Comparison of ENCODE assay signal across 8 cellular contexts in the genomic region with DNA sequence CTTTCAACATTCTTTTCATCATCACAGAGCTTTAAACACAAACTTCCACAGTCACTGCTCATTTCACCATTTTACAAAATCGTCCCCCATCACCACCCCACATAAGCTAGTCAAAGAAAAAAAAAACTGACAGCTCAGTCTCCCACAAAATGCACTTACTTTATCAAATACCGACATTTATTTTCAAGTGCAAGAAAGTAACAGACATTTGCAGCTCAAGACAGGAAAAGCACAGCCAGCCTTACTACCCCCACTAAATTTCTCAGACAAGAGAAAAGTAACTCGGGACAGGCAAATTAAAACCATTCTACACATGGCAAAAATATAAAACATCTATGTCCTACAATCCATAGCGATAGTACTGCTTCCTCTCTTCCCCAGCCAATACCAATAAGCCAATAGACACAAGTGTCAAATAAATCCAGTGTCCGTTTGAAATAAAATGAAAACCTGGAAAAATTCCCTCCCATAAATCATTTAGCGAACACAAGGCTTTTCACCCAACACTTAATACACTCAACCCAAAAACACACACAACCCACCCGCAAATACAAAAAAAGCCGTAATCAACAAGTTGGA. TPM values are rescaled to one million over a fixed set of nuclear protein-coding genes. Genes with fewer than 3 reads are reported as not detected.
A peak's percentile ranks its signal among the peaks of the same experiment; 100 is the strongest.
DNase-seq lines count a peak whose midpoint lies in the region; ATAC-seq, FAIRE-seq and TF ChIP-seq lines count a peak whose summit lies in the region.

No MANE protein-coding gene starts in this region.

- peak overlapping the region; percentile 78 for H3K4me3 Mint-ChIP-seq in Calu3 (ENCODE audit: low read depth, unreplicated experiment)

- H3K9me3 Mint-ChIP-seq in Calu3 (ENCODE audit: low read depth, unreplicated experiment): no peaks in the 10 kb centered on the region

- ATAC-seq in GM21381 (IDR thresholded peaks at IDR 0.05; ENCODE audit: unreplicated experiment): no peak

- H3K4me1 Mint-ChIP-seq in Calu3 (ENCODE audit: low read depth, unreplicated experiment): peaks cover 50% of the 10 kb centered on the region

- H3K79me2 ChIP-seq in OCI-LY3 (ENCODE audit: low read length): peaks cover 57% of the 10 kb centered on the region
- H3K79me2 ChIP-seq in osteoblast (ENCODE audit: insufficient read depth, low read length): peaks cover 59% of the 10 kb centered on the region

- H3K36me3 ChIP-seq in OCI-LY3 (replicated peaks; ENCODE audit: low read depth, low read length) (peaks cover 23% of the 10 kb centered on the region), osteoblast (ENCODE audit: insufficient read depth, low read length) (no peaks in the 10 kb centered on the region)

- peaks cover 11% of the 10 kb centered on the region for H3K27me3 ChIP-seq in OCI-LY3 (ENCODE audit: low read depth, low read length)
- H3K27me3 ChIP-seq in osteoblast (ENCODE audit: insufficient read depth, low read length): peaks cover 3% of the 10 kb centered on the region

- H3K9ac ChIP-seq in OCI-LY3 (ENCODE audit: low read length): peak overlapping the region; percentile 77

- H3K9me3 ChIP-seq in OCI-LY3 (ENCODE audit: insufficient read depth, low read length) (no peaks in the 10 kb centered on the region), osteoblast (ENCODE audit: low read depth, low read length) (no peaks in the 10 kb centered on the region)

- peak overlapping the region; percentile 86 for H3K4me3 ChIP-seq in OCI-LY3 (ENCODE audit: low read length)
- H3K4me3 ChIP-seq in osteoblast (ENCODE audit: insufficient read depth, low read length): peak overlapping the region; percentile 87

- BruUV-seq in Calu3 (replicated peaks; lab: Mats Ljungman, UMichigan): TSS peak; percentile 47

- H2AFZ ChIP-seq in OCI-LY3 (ENCODE audit: low read depth, low read length) (no peak overlapping the region), osteoblast (ENCODE audit: low read length) (no peak overlapping the region)

- H3K27me3 Mint-ChIP-seq in Calu3 (ENCODE audit: unreplicated experiment): no peaks in the 10 kb centered on the region

- intact Hi-C loops in Calu3 (cut with micrococcal nuclease; ENCODE audit: unreplicated experiment): loop anchor here (5.0 kb wide), 3 partner anchors 36 to 376 kb away; no protein-coding TSS in a partner anchor

- H3K4me1 ChIP-seq in OCI-LY3 (ENCODE audit: low read length): peaks cover 22% of the 10 kb centered on the region
- peaks cover 7% of the 10 kb centered on the region for H3K4me1 ChIP-seq in osteoblast (ENCODE audit: insufficient read depth, low read length)

- H3K4me2 ChIP-seq in OCI-LY3 (ENCODE audit: low read length): peak overlapping the region; percentile 84
- H3K4me2 ChIP-seq in osteoblast (ENCODE audit: insufficient read depth, low read length): peak overlapping the region; percentile 96

- H3K27ac ChIP-seq in OCI-LY3 (ENCODE audit: low read length) (no peak overlapping the region), osteoblast (ENCODE audit: low read depth, low read length) (peak overlapping the region; percentile 84)

- DNase-seq in Calu3: no peak
- DNase-seq in osteoblast (ENCODE audit: insufficient read length, low spot score, missing footprints): peak; percentile 71
- no peak for DNase-seq in NCI-H1694 treated with DMSO at 0.1 percent for 48 hours (lab: John Stamatoyannopoulos, UW)
- no peak for DNase-seq in stimulated activated CD8-positive, alpha-beta memory T cell treated with anti-CD3 and anti-CD28 coated beads, Interleukin-4, amount 100 ng/mL, for 48 hours
- DNase-seq in DMS53 treated with DMSO at 0.1 percent for 48 hours (lab: John Stamatoyannopoulos, UW; ENCODE audit: unreplicated experiment): no peak

- H4K20me1 ChIP-seq in OCI-LY3 (ENCODE audit: insufficient read depth, low read length) (peaks cover 57% of the 10 kb centered on the region), osteoblast (ENCODE audit: insufficient read depth, low read length) (peaks cover 56% of the 10 kb centered on the region)

- FAIRE-seq in endometrium (lab: Jason Lieb, UNC): peak; percentile 37

- peak overlapping the region; percentile 70 for H3K27ac Mint-ChIP-seq in Calu3 (ENCODE audit: unreplicated experiment)

- TF ChIP-seq CTCF in Calu3 (IDR thresholded peaks at IDR 0.05; ENCODE audit: unreplicated experiment) (no peak), OCI-LY3 (IDR thresholded peaks at IDR 0.05; ENCODE audit: low read depth, low read length) (no peak), osteoblast (IDR thresholded peaks at IDR 0.05; ENCODE audit: extremely low read depth, low read depth, low read length) (no peak)

- H3K36me3 Mint-ChIP-seq in Calu3 (ENCODE audit: insufficient read depth, unreplicated experiment): peaks cover 46% of the 10 kb centered on the region

- CTCF ChIA-PET in Calu3 (lab: Charles Lee): no interaction called here

RNA-seq across cellular contexts. Expression of gene RYBP, which starts 0.5 kb away (rescaled TPM):
- total RNA-seq in Calu3 (2022) (15.4 and 16.0 TPM in 2 replicates), osteoblast (19.9 and 25.6 TPM in 2 replicates)
